6 cellular contexts compared by ENCODE assay signal in genomic region chr17:63984651-63985386, GRCh38.
DNase-seq lines count a peak whose midpoint lies in the region; ATAC-seq and TF ChIP-seq lines count a peak whose summit lies in the region.

No MANE protein-coding gene starts in this region.

- H3K4me3 ChIP-seq in fibroblast of mammary gland (ENCODE audit: control insufficient read depth, low read depth, low read length) = no peak overlapping the region

- ATAC-seq in HG03108 (IDR thresholded peaks at IDR 0.05; ENCODE audit: unreplicated experiment) = no peak

- peak; percentile 34 for DNase-seq in DMS53 treated with DMSO at 0.1 percent for 48 hours (lab: John Stamatoyannopoulos, UW; ENCODE audit: unreplicated experiment)
- DNase-seq in T1000 (lab: John Stamatoyannopoulos, UW) = peak; percentile 39
- DNase-seq in fibroblast of mammary gland (ENCODE audit: low read depth) = peak; percentile 93
- DNase-seq in stimulated activated CD8-positive, alpha-beta memory T cell treated with anti-CD3 and anti-CD28 coated beads, Interleukin-12 subunit alpha, Interleukin-12 subunit beta, amount 100 ng/mL, for 4 hours (ENCODE audit: low read depth) = peak; percentile 24
- DNase-seq in ecto neural progenitor cell (ENCODE audit: low spot score) = no peak

- TF ChIP-seq CTCF in fibroblast of mammary gland (conservative IDR thresholded peaks at IDR 0.05; ENCODE audit: control insufficient read depth, insufficient read depth, low read depth, low read length) = no peak
